ENCODE assay signal across 8 cellular contexts in the genomic region with DNA sequence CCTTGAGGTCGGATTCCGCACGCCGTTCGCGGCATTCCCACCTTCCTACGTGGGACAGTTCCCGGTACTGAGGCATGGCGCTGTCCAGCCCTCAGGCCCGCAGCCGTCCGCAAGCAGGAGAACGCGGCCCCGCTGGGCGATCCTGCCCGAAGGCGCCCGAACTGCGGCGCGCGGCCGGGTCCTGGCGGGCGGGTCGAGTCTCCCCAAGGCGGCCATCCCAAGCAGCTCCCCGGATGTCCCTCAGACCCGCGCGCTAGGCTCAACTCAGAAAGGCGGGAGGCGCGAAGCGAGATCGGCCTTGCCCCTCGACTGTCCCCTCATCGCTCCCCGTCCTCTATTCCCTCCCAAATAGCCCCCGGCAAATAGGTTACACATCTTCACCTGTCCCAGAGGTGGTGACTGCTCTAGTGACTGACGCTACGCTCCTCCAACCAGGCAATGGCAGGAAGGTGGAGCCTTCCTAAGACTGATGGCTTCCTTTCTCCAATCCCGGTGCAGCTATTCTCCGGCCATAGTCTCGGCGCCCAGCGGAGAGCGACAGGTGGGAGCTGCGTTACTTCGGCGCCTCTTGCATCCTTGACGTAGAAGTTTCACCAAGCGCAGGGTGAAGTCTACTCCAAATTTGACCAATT. TPM values are rescaled to one million over a fixed set of nuclear protein-coding genes. Genes with fewer than 3 reads are reported as not detected.
DNase-seq lines count a peak whose midpoint lies in the region; ATAC-seq and TF ChIP-seq lines count a peak whose summit lies in the region.

No MANE protein-coding gene starts in this region.

- H3K9ac ChIP-seq in IMR-90 (ENCODE audit: low read depth, low read length): peak overlapping the region; percentile 55

- peak overlapping the region; percentile 48 for H3K27ac ChIP-seq in IMR-90 (ENCODE audit: insufficient read depth, low read length)
- peak overlapping the region; percentile 73 for H3K27ac ChIP-seq in OCI-LY7 (ENCODE audit: low read depth, low read length, poor library complexity, severe bottlenecking)

- TF ChIP-seq POLR2A in IMR-90 (IDR thresholded peaks at IDR 0.05; ENCODE audit: low read depth, low read length) (no peak), erythroblast (IDR thresholded peaks at IDR 0.05; ENCODE audit: low read length) (peak; percentile 61)

- H3K4me1 ChIP-seq in IMR-90 (ENCODE audit: control insufficient read depth, insufficient read depth, low read length) (no peaks in the 10 kb centered on the region), OCI-LY7 (ENCODE audit: insufficient read depth, low read length, poor library complexity, severe bottlenecking) (peaks cover 29% of the 10 kb centered on the region), mucosa of descending colon (ENCODE audit: low read depth) (peaks cover 24% of the 10 kb centered on the region)

- no peaks in the 10 kb centered on the region for H3K9me3 ChIP-seq in IMR-90 (ENCODE audit: control insufficient read depth, insufficient read depth, low read length)
- no peaks in the 10 kb centered on the region for H3K9me3 ChIP-seq in OCI-LY7 (ENCODE audit: low read length)
- H3K9me3 ChIP-seq in mucosa of descending colon: no peaks in the 10 kb centered on the region

- in situ Hi-C loops in IMR-90 (cut with MboI; ENCODE audit: low sequenced_read_pairs): no loop called here

- H2AK5ac ChIP-seq in IMR-90 (ENCODE audit: low read depth, low read length): no peak overlapping the region

- dilution Hi-C loops in IMR-90 (cut with HindIII; ENCODE audit: low sequenced_read_pairs, unreplicated experiment): no loop called here

- peaks cover 3% of the 10 kb centered on the region; the same call in 1 of the 2 replicates for H3K9me1 ChIP-seq in IMR-90 (ENCODE audit: insufficient read depth, low read length)

- H3K4ac ChIP-seq in IMR-90 (ENCODE audit: low read depth, low read length): peak overlapping the region; percentile 87

- H3K79me1 ChIP-seq in IMR-90 (ENCODE audit: low read depth in 1 of 2, low read length in 2 of 2): peaks cover 3 to 34% of the 10 kb centered on the region in 2 experiments; a peak in 2 of 4 replicates

- WGBS in IMR-90 (ENCODE audit: extremely low coverage in 2 of 2, insufficient read length in 1 of 2), 2 experiments: 1% methylated on average over 37 of the region's 54 CpGs; no CpG with 5 or more reads in 1 of the 2 experiments

- peak overlapping the region; percentile 69 for H2BK5ac ChIP-seq in IMR-90 (ENCODE audit: low read depth, low read length, poor library complexity, severe bottlenecking)

- peak overlapping the region; percentile 53; the same call in 1 of the 3 replicates for H2BK15ac ChIP-seq in IMR-90 (ENCODE audit: low read depth, low read length)

- ATAC-seq in GM21576 (IDR thresholded peaks at IDR 0.05; ENCODE audit: unreplicated experiment) (peak; percentile 64), IMR-90 (ENCODE audit: low read depth) (peak; percentile 84), mucosa of descending colon (peak; percentile 81)

- peak overlapping the region; percentile 84 for H3K4me2 ChIP-seq in IMR-90 (ENCODE audit: low read depth, low read length)
- H3K4me2 ChIP-seq in OCI-LY7 (ENCODE audit: low read length): peak overlapping the region; percentile 92

- TF ChIP-seq CTCF in IMR-90 (conservative IDR thresholded peaks at IDR 0.05; ENCODE audit: low read depth, low read length): no peak
- no peak for TF ChIP-seq CTCF in OCI-LY7 (conservative IDR thresholded peaks at IDR 0.05; ENCODE audit: low read length)
- no peak for TF ChIP-seq CTCF in mucosa of descending colon (IDR thresholded peaks at IDR 0.05)

- TF ChIP-seq RAD21 in IMR-90 (IDR thresholded peaks at IDR 0.05; ENCODE audit: low read length): peak; percentile 12; the same call in 1 of the 2 replicates

- H3K23ac ChIP-seq in IMR-90 (ENCODE audit: low read depth, low read length): peak overlapping the region; percentile 75

- CTCF ChIA-PET in IMR-90 (lab: Yijun Ruan, JAX) (no interaction called here), OCI-LY7 (lab: Charles Lee; ENCODE audit: unreplicated experiment) (interaction anchor here (0.6 to 1.3 kb wide), 2 partner anchors 42 to 872 kb away, joined by 3 read pairs; no protein-coding TSS in a partner anchor)

- peaks cover 67% of the 10 kb centered on the region for H3K79me2 ChIP-seq in OCI-LY7 (ENCODE audit: insufficient read depth, low read depth, low read length)

- peak overlapping the region; percentile 49 to 98 for H4K8ac ChIP-seq in IMR-90 (ENCODE audit: low read depth in 2 of 2, low read length in 2 of 2)

- intact Hi-C loops in IMR-90 (cut with micrococcal nuclease): loop anchor here (5.0 kb wide), 1 partner anchor 246 kb away; a partner anchor contains a TSS
- intact Hi-C loops in OCI-LY7 (cut with micrococcal nuclease; ENCODE audit: unreplicated experiment): loop anchor here (1.0 to 5.0 kb wide), 3 partner anchors 156 to 294 kb away; a partner anchor contains a TSS
- intact Hi-C loops in mucosa of descending colon (cut with DNase I, micrococcal nuclease): no loop called here

- H3K27me3 ChIP-seq in IMR-90 (ENCODE audit: control insufficient read depth, insufficient read depth, low read length): no peaks in the 10 kb centered on the region

- H3K36me3 ChIP-seq in IMR-90 (ENCODE audit: control insufficient read depth, insufficient read depth, low read length) (no peaks in the 10 kb centered on the region), OCI-LY7 (ENCODE audit: insufficient read depth, low read length) (peaks cover 20% of the 10 kb centered on the region), mucosa of descending colon (ENCODE audit: low read depth) (peaks cover 5% of the 10 kb centered on the region)

- peak overlapping the region; percentile 90 for H2AK9ac ChIP-seq in IMR-90 (replicated peaks; ENCODE audit: low read depth, low read length, poor library complexity)

- peak overlapping the region; percentile 72 for H3K14ac ChIP-seq in IMR-90 (replicated peaks; ENCODE audit: low read depth, low read length)

- peak overlapping the region; percentile 55 for H4K5ac ChIP-seq in IMR-90 (ENCODE audit: low read depth, low read length)

- BruUV-seq in IMR-90 (replicated peaks; lab: Mats Ljungman, UMichigan) (no TSS peak), OCI-LY7 (replicated peaks; lab: Mats Ljungman, UMichigan) (no TSS peak)

- peak overlapping the region; percentile 93 for H3K56ac ChIP-seq in IMR-90 (ENCODE audit: extremely low read depth, insufficient read depth, low read length)

- H3K18ac ChIP-seq in IMR-90 (ENCODE audit: low read depth, low read length): no peak overlapping the region

- DNase-seq in DMS153 (lab: John Stamatoyannopoulos, UW): peak; percentile 79
- peak; percentile 97 for DNase-seq in IMR-90
- peak; percentile 93 for DNase-seq in OCI-LY7 (ENCODE audit: low spot score)
- DNase-seq in activated T-cell treated with anti-CD3 and anti-CD28 coated beads for 48 hours (ENCODE audit: low read depth): peak; percentile 77
- peak; percentile 96 for DNase-seq in erythroblast (lab: John Stamatoyannopoulos, UW)
- DNase-seq in mucosa of descending colon: peak; percentile 92 to 96 (median 94)
- peak; percentile 66 to 71 for DNase-seq in stimulated activated CD8-positive, alpha-beta memory T cell treated with anti-CD3 and anti-CD28 coated beads, Interleukin-2, amount 100 ng/mL, for 48 hours (ENCODE audit: low read depth in 2 of 2)

- H3K9me2 ChIP-seq in OCI-LY7 (ENCODE audit: insufficient read depth, low read length): no peaks in the 10 kb centered on the region

- H2BK120ac ChIP-seq in IMR-90 (ENCODE audit: low read depth, low read length): peak overlapping the region; percentile 84

- H3K4me3 ChIP-seq in IMR-90 (ENCODE audit: insufficient read depth, low read depth, low read length) (peak overlapping the region; percentile 59), OCI-LY7 (ENCODE audit: low read depth, low read length, poor library complexity, severe bottlenecking) (peak overlapping the region; percentile 83), mucosa of descending colon (peak overlapping the region; percentile 100)

- H4K20me1 ChIP-seq in IMR-90 (ENCODE audit: insufficient read depth, low read length) (peaks cover 33% of the 10 kb centered on the region), OCI-LY7 (ENCODE audit: insufficient read depth, low read length) (peaks cover 18% of the 10 kb centered on the region; the same call in 1 of the 2 replicates)

- H2AFZ ChIP-seq in IMR-90 (replicated peaks; ENCODE audit: low read length, poor library complexity) (peak overlapping the region; percentile 100), OCI-LY7 (ENCODE audit: low read length) (peak overlapping the region; percentile 50)

- H2BK20ac ChIP-seq in IMR-90 (ENCODE audit: low read depth, low read length): peak overlapping the region; percentile 84; the same call in 1 of the 2 replicates

- H4K91ac ChIP-seq in IMR-90 (ENCODE audit: insufficient read depth, low read depth, low read length): peak overlapping the region; percentile 91

- POLR2A ChIA-PET in IMR-90 (lab: Charles Lee; ENCODE audit: unreplicated experiment): interaction anchor here (0.6 kb wide), 1 partner anchor 33 kb away, joined by 3 read pairs; no protein-coding TSS in a partner anchor
- POLR2A ChIA-PET in OCI-LY7 (lab: Charles Lee): interaction anchor here (0.5 to 2.4 kb wide), 12 partner anchors 8 to 247 kb away, joined by 3 to 7 read pairs (median 3); a partner anchor contains a TSS

RNA-seq across cellular contexts. Expression of a gene that starts 0.8 kb away (rescaled TPM):
- 36.7 and 46.4 TPM in 2 replicates for total RNA-seq in IMR-90 (2012; rRNA removed)
- 29.1 and 32.1 TPM in 2 replicates for polyA plus RNA-seq in IMR-90 (2012; rRNA removed)
- polyA plus RNA-seq in IMR-90 (2012; cell fraction: cytosol; rRNA removed): 10.5 and 11.1 TPM in 2 replicates
- 33.6 and 94.7 TPM in 2 replicates for polyA plus RNA-seq in IMR-90 (2012; cell fraction: nucleus; rRNA removed; ENCODE audit: low replicate concordance)
- total RNA-seq in OCI-LY7 (2014; rRNA removed; shearing (Covaris generic)): 90.6 and 91.5 TPM in 2 replicates
- total RNA-seq in OCI-LY7 (2022): 138 and 143 TPM in 2 replicates
- 100 to 1,000 TPM; 134 to 135 (median 134) TPM for total RNA-seq in mucosa of descending colon

RNA-seq across cellular contexts. Expression of a gene that starts 40.9 kb away (rescaled TPM):
- not detected in 2 replicates for total RNA-seq in IMR-90 (2012; rRNA removed)
- not detected in 2 replicates for polyA plus RNA-seq in IMR-90 (2012; rRNA removed)
- not detected in 2 replicates for polyA plus RNA-seq in IMR-90 (2012; cell fraction: cytosol; rRNA removed)
- polyA plus RNA-seq in IMR-90 (2012; cell fraction: nucleus; rRNA removed; ENCODE audit: low replicate concordance): 0.05 and 0.19 TPM in 2 replicates
- 0.05 and 0.22 TPM in 2 replicates for total RNA-seq in OCI-LY7 (2014; rRNA removed; shearing (Covaris generic))
- 2.6 and 5.1 TPM in 2 replicates for total RNA-seq in OCI-LY7 (2022)
- total RNA-seq in mucosa of descending colon: under 1 TPM in 2 of 3 donors, not detected in 1; 0.23 to 0.46 TPM

RNA-seq across cellular contexts. Expression of a gene that starts 54.4 kb away (rescaled TPM):
- total RNA-seq in IMR-90 (2012; rRNA removed): 18.8 and 26.9 TPM in 2 replicates
- polyA plus RNA-seq in IMR-90 (2012; rRNA removed): 36.1 and 48.7 TPM in 2 replicates
- polyA plus RNA-seq in IMR-90 (2012; cell fraction: cytosol; rRNA removed): 31.0 and 54.1 TPM in 2 replicates
- 41.9 and 95.5 TPM in 2 replicates for polyA plus RNA-seq in IMR-90 (2012; cell fraction: nucleus; rRNA removed; ENCODE audit: low replicate concordance)
- 4.7 and 5.6 TPM in 2 replicates for total RNA-seq in OCI-LY7 (2014; rRNA removed; shearing (Covaris generic))
- total RNA-seq in OCI-LY7 (2022): 20.2 and 30.9 TPM in 2 replicates
- total RNA-seq in mucosa of descending colon: 10 to 100 TPM in 2 of 3 donors, 1 to 10 TPM in 1; 8.8 to 15.7 (median 13.1) TPM

Comparison
In these comparisons a context has a peak if more than half of its experiments do, and no peak if none do; other contexts are left out.
1. Peak in every context shown above with its lines: DNase-seq, ATAC-seq, H3K4me3 ChIP-seq and H3K27ac ChIP-seq.
2. intact Hi-C loops: an anchor here in IMR-90 (5.0 kb wide) and OCI-LY7 (1.0 to 5.0 kb wide); none called in mucosa of descending colon.